1 cellular context compared by ENCODE assay signal in the genomic region with DNA sequence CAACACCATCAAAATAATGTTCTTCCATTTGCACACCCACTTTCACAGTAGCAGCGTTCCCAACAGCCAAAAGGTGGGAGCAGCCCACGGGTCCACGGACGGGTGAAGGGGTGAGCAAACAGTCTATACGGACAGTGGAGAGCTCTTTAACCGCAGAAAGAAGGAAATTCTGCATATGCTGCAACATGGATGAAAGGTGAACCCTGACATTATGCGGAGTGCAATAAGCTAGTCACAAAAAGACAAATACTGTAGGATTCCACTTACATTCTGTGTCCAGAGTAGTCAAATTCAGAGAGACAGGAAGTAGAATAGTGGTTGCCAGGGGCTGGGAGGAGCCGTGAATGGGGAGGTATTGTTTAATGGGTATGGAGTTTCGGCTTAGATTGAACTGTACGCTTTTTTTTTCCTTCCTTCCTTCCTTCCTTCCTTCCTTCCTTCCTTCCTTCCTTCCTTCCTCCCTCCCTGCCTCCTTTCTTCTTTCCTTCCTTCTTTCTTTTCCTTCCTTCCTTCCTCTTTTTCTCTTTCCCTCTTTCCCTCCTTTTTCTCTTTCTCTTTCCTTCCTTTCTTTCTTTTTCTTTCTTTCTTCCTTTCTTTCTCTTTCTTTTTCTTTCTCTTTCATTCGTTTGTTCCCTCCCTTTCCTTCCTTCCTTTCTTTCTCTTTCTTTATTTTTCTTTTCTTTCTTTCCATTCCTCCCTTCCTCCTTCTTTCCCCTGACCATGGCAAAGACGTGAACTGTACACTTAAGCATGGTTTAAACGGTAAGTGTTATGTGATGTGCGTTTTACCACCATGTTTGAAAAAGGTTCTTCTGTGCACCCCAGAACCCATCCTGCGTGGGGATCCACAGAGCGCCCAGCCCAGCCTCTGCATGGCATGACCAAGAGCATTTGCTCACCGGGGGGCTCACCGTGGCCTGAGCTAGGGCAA.
A peak's percentile ranks its signal among the peaks of the same experiment; 100 is the strongest.
TF ChIP-seq lines count a peak whose summit lies in the region.

No MANE protein-coding gene starts in this region.

TF ChIP-seq in A549, 52 proteins besides CTCF, POLR2A, EP300 and RAD21 (continued from another document):
- TF ChIP-seq, protein P1, sequence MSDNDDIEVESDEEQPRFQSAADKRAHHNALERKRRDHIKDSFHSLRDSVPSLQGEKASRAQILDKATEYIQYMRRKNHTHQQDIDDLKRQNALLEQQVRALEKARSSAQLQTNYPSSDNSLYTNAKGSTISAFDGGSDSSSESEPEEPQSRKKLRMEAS (IDR thresholded peaks at IDR 0.05), result 0 out of 2 replicates have a peak, but pooled peaks have one; percentile 0
- TF ChIP-seq ZFP36 (IDR thresholded peaks at IDR 0.05; ENCODE audit: borderline replicate concordance, partially characterized antibody), result no peak
TF ChIP-seq in A549: peak in this region for 3.
